In the genomic region with DNA sequence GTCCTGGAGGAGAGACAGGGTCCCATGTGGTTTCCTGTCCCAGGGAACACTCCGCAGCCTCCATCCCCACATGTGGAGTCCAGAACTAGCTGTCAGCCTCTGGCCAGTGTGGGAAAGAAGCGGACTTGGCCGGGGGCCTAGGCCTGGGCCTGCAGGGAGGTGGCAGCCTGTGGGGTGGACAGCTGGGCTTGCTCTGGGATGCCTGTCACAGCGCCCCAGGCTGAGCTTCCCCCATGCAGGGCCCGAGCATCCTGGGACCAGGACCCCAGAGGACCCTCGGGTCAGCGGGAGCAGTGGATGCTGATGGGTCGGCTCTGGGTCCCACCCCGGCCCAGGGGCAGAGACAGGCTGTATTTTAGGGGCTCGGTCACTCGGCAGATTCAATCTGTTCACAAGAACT, we compare ENCODE assay signal across 18 cellular contexts. TPM values are rescaled to one million over a fixed set of nuclear protein-coding genes. Genes with fewer than 3 reads are reported as not detected.
DNase-seq lines count a peak whose midpoint lies in the region; ATAC-seq and TF ChIP-seq lines count a peak whose summit lies in the region.
"Had no signal": no experiment of that assay in that cellular context is flagged by ENCODE, and none has a peak within 500 bp of the region (broad histone marks: within the 10 kb centered on the region; RNA-seq: fewer than 3 reads in every experiment).

No MANE protein-coding gene starts in this region.

- no peak for ATAC-seq in activated CD8-positive, alpha-beta memory T cell treated with anti-CD3 and anti-CD28 coated beads, Interleukin-2, amount 10 ng/mL, durations not matched to agents 7 days and 5 days
- peak in 1 of 2 donors; percentile 50 for ATAC-seq in left cardiac atrium
- no peak for ATAC-seq in stimulated activated memory B cell treated with anti-CD40 and anti-IgM and Interleukin-4, amounts not matched to agents 10 μg/mL and 1 μg/mL and 100 μg/mL, for 72 hours
- ATAC-seq: GM23338 had no signal

- intact Hi-C loops in CD14-positive monocyte (cut with micrococcal nuclease): no loop called here
- intact Hi-C loops in left cardiac atrium (cut with DNase I): no loop called here

- no peaks in the 10 kb centered on the region for H3K36me3 Mint-ChIP-seq in activated CD8-positive, alpha-beta memory T cell treated with anti-CD3 and anti-CD28 coated beads, Interleukin-2, amount 10 ng/mL, durations not matched to agents 7 days and 5 days
- peaks cover 1 to 3% of the 10 kb centered on the region in 2 donors for H3K36me3 Mint-ChIP-seq in CD14-positive monocyte
- peaks cover 18% of the 10 kb centered on the region for H3K36me3 Mint-ChIP-seq in stimulated activated memory B cell treated with anti-CD40 and anti-IgM and Interleukin-4, amounts not matched to agents 10 μg/mL and 1 μg/mL and 100 μg/mL, for 72 hours

- peaks cover 4% of the 10 kb centered on the region for H3K4me1 Mint-ChIP-seq in activated CD8-positive, alpha-beta memory T cell treated with anti-CD3 and anti-CD28 coated beads, Interleukin-2, amount 10 ng/mL, durations not matched to agents 7 days and 5 days
- peaks cover 6% of the 10 kb centered on the region for H3K4me1 Mint-ChIP-seq in CD14-positive monocyte
- peaks cover 21% of the 10 kb centered on the region for H3K4me1 Mint-ChIP-seq in stimulated activated memory B cell treated with anti-CD40 and anti-IgM and Interleukin-4, amounts not matched to agents 10 μg/mL and 1 μg/mL and 100 μg/mL, for 72 hours

- peak; percentile 55 for DNase-seq in activated CD8-positive, alpha-beta memory T cell treated with anti-CD3 and anti-CD28 coated beads for 24 hours
- DNase-seq in activated CD8-positive, alpha-beta memory T cell treated with anti-CD3 and anti-CD28 coated beads, Interleukin-2, amount 10 ng/mL, durations not matched to agents 7 days and 5 days: no peak
- peak; percentile 40 for DNase-seq in CD14-positive monocyte (ENCODE audit: low spot score)
- DNase-seq in left cardiac atrium: peak; percentile 58
- peak; percentile 53 for DNase-seq in myocyte (ENCODE audit: low read depth)
- no peak for DNase-seq in hypothalamus (lab: John Stamatoyannopoulos, UW)
- DNase-seq in ACHN: no peak
- DNase-seq: C1 segment of cervical spinal cord, DMS153, IMR-90, Kasumi-1, NCI-H187 treated with DMSO at 0.1 percent for 48 hours, NCI-H2171, NCI-H446 treated with DMSO at 0.1 percent for 48 hours, NCI-H774 had no signal

- no peak for TF ChIP-seq CTCF in CD14-positive monocyte (IDR thresholded peaks at IDR 0.05)

- H3K4me3 Mint-ChIP-seq in activated CD8-positive, alpha-beta memory T cell treated with anti-CD3 and anti-CD28 coated beads, Interleukin-2, amount 10 ng/mL, durations not matched to agents 7 days and 5 days: no peak overlapping the region
- no peak overlapping the region for H3K4me3 Mint-ChIP-seq in CD14-positive monocyte
- H3K4me3 Mint-ChIP-seq in stimulated activated memory B cell treated with anti-CD40 and anti-IgM and Interleukin-4, amounts not matched to agents 10 μg/mL and 1 μg/mL and 100 μg/mL, for 72 hours: no peak overlapping the region
- H3K4me3 Mint-ChIP-seq: GM23338 had no signal

- no peaks in the 10 kb centered on the region for H3K27me3 Mint-ChIP-seq in activated CD8-positive, alpha-beta memory T cell treated with anti-CD3 and anti-CD28 coated beads, Interleukin-2, amount 10 ng/mL, durations not matched to agents 7 days and 5 days
- peaks cover 0 to 2% (median 1%) of the 10 kb centered on the region in 3 donors for H3K27me3 Mint-ChIP-seq in CD14-positive monocyte (ENCODE audit: low read depth in 3 of 3)
- H3K27me3 Mint-ChIP-seq in stimulated activated memory B cell treated with anti-CD40 and anti-IgM and Interleukin-4, amounts not matched to agents 10 μg/mL and 1 μg/mL and 100 μg/mL, for 72 hours: no peaks in the 10 kb centered on the region

- CTCF ChIA-PET in activated CD8-positive, alpha-beta memory T cell treated with anti-CD3 and anti-CD28 coated beads, Interleukin-2, amount 10 ng/mL, durations not matched to agents 7 days and 5 days (lab: Charles Lee): no interaction called here

- H3K9me3 Mint-ChIP-seq in activated CD8-positive, alpha-beta memory T cell treated with anti-CD3 and anti-CD28 coated beads, Interleukin-2, amount 10 ng/mL, durations not matched to agents 7 days and 5 days (ENCODE audit: low read depth): no peaks in the 10 kb centered on the region
- H3K9me3 Mint-ChIP-seq in CD14-positive monocyte: no peaks in the 10 kb centered on the region
- H3K9me3 Mint-ChIP-seq in stimulated activated memory B cell treated with anti-CD40 and anti-IgM and Interleukin-4, amounts not matched to agents 10 μg/mL and 1 μg/mL and 100 μg/mL, for 72 hours: no peaks in the 10 kb centered on the region
- H3K9me3 Mint-ChIP-seq: GM23338 had no signal

- H3K27ac Mint-ChIP-seq in activated CD8-positive, alpha-beta memory T cell treated with anti-CD3 and anti-CD28 coated beads, Interleukin-2, amount 10 ng/mL, durations not matched to agents 7 days and 5 days: no peak overlapping the region
- H3K27ac Mint-ChIP-seq in CD14-positive monocyte: no peak overlapping the region
- H3K27ac Mint-ChIP-seq in stimulated activated memory B cell treated with anti-CD40 and anti-IgM and Interleukin-4, amounts not matched to agents 10 μg/mL and 1 μg/mL and 100 μg/mL, for 72 hours: no peak overlapping the region
- H3K27ac Mint-ChIP-seq: GM23338 had no signal

- in situ Hi-C loops in ACHN (cut with HindIII; ENCODE audit: low pct_ligation_motif_present, low pct_unique_long_range_greater_than_20kb, low sequenced_read_pairs): no loop called here

RNA-seq across cellular contexts. Expression of gene ALPP, which starts 47.5 kb away (rescaled TPM):
- total RNA-seq in activated CD8-positive, alpha-beta memory T cell treated with anti-CD3 and anti-CD28 coated beads, Interleukin-2, amount 10 ng/mL, durations not matched to agents 7 days and 5 days: not detected
- not detected for polyA plus RNA-seq in CD14-positive monocyte
- not detected for total RNA-seq in left cardiac atrium
- not detected in 2 replicates for total RNA-seq in myocyte
- not detected for polyA plus RNA-seq in myocyte (2012)
- total RNA-seq: IMR-90, Peyer's patch had no signal
- polyA plus RNA-seq: GM23338, IMR-90 had no signal

Comparison
In these comparisons a context has a peak if more than half of its experiments do, and no peak if none do; other contexts are left out.
1. DNase-seq: peak in activated CD8-positive, alpha-beta memory T cell treated with anti-CD3 and anti-CD28 coated beads for 24 hours (single experiment), CD14-positive monocyte (single experiment), left cardiac atrium (single experiment) and myocyte (single experiment); none in activated CD8-positive, alpha-beta memory T cell treated with anti-CD3 and anti-CD28 coated beads, Interleukin-2, amount 10 ng/mL, durations not matched to agents 7 days and 5 days (single experiment), hypothalamus (0 of 51) and ACHN (single experiment).